ENCODE assay signal across 20 cellular contexts in genomic region chr11:16093889-16094653, GRCh38.
DNase-seq lines count a peak whose midpoint lies in the region; ATAC-seq and TF ChIP-seq lines count a peak whose summit lies in the region.
"Had no signal": no experiment of that assay in that cellular context is flagged by ENCODE, and none has a peak within 500 bp of the region (broad histone marks: within the 10 kb centered on the region; RNA-seq: fewer than 3 reads in every experiment).

No MANE protein-coding gene starts in this region.

- H3K9ac ChIP-seq in Karpas-422 (ENCODE audit: low read length) (no peak overlapping the region), liver (ENCODE audit: low read depth in 1 of 2, low read length in 2 of 2) (no peak overlapping the region)
- H3K9ac ChIP-seq: BLaER1, GM23248 had no signal

- H3K27ac Mint-ChIP-seq in Calu3 (ENCODE audit: unreplicated experiment) = peak overlapping the region; percentile 6
- H3K27ac Mint-ChIP-seq: CD14-positive monocyte; CD4-positive, alpha-beta memory T cell; IgD-negative memory B cell had no signal

- no peak overlapping the region for H3K4me2 ChIP-seq in Karpas-422 (ENCODE audit: low read depth, low read length, poor library complexity, severe bottlenecking)
- H3K4me2 ChIP-seq: BLaER1 had no signal

- H3K4me1 ChIP-seq in Karpas-422 (ENCODE audit: low read length) = no peaks in the 10 kb centered on the region
- peaks cover 18% of the 10 kb centered on the region for H3K4me1 ChIP-seq in body of pancreas
- peaks cover 0 to 26% (median 7%) of the 10 kb centered on the region in 4 donors for H3K4me1 ChIP-seq in liver (ENCODE audit: control insufficient read depth in 4 of 4, insufficient read depth in 4 of 4, low read length in 3 of 4)
- H3K4me1 ChIP-seq: BLaER1, HAP-1 had no signal

- H3K4me3 Mint-ChIP-seq in Calu3 (ENCODE audit: low read depth, unreplicated experiment) = no peak overlapping the region
- H3K4me3 Mint-ChIP-seq: CD14-positive monocyte; CD4-positive, alpha-beta memory T cell; IgD-negative memory B cell had no signal

- peaks cover 10% of the 10 kb centered on the region for H3K4me1 Mint-ChIP-seq in Calu3 (ENCODE audit: low read depth, unreplicated experiment)
- H3K4me1 Mint-ChIP-seq: CD14-positive monocyte; CD4-positive, alpha-beta memory T cell had no signal

- H2AFZ ChIP-seq in Karpas-422 (ENCODE audit: low read length) = no peak overlapping the region
- H2AFZ ChIP-seq: GM23248 had no signal

- no peaks in the 10 kb centered on the region for H3K27me3 Mint-ChIP-seq in Calu3 (ENCODE audit: unreplicated experiment)
- H3K27me3 Mint-ChIP-seq: CD4-positive, alpha-beta memory T cell; IgD-negative memory B cell had no signal

- ATAC-seq in body of pancreas (peak; percentile 15), HG03469 (IDR thresholded peaks at IDR 0.05; ENCODE audit: unreplicated experiment) (no peak), GM21423 (IDR thresholded peaks at IDR 0.05; ENCODE audit: unreplicated experiment) (no peak)
- ATAC-seq: GM12878 had no signal

- H3K27me3 ChIP-seq in Karpas-422 (ENCODE audit: low read length) (no peaks in the 10 kb centered on the region), body of pancreas (no peaks in the 10 kb centered on the region), liver (ENCODE audit: control insufficient read depth in 4 of 4, insufficient read depth in 4 of 4, low read length in 3 of 4) (no peaks in the 10 kb centered on the region)
- H3K27me3 ChIP-seq: BLaER1 had no signal

- no peaks in the 10 kb centered on the region for H3K36me3 ChIP-seq in Karpas-422 (ENCODE audit: insufficient read depth, low read length)
- no peaks in the 10 kb centered on the region for H3K36me3 ChIP-seq in body of pancreas (replicated peaks in 1 of 2; ENCODE audit: insufficient read depth in 1 of 2, low read depth in 2 of 2)
- no peaks in the 10 kb centered on the region for H3K36me3 ChIP-seq in liver (ENCODE audit: control insufficient read depth in 4 of 4, insufficient read depth in 3 of 4, low read depth in 1 of 4, low read length in 3 of 4)
- H3K36me3 ChIP-seq: BLaER1, HAP-1 had no signal

- 61 to 76% methylated on average over 3 of the region's 3 CpGs for WGBS in body of pancreas, 2 donors
- WGBS in liver = 30% methylated on average over 3 of the region's 3 CpGs

- CTCF ChIA-PET in Calu3 (lab: Charles Lee) = no interaction called here

- H3K9me3 Mint-ChIP-seq in Calu3 (ENCODE audit: low read depth, unreplicated experiment) = no peaks in the 10 kb centered on the region

- peak; percentile 49 to 67 for TF ChIP-seq RAD21 in liver (IDR thresholded peaks at IDR 0.05)

- TF ChIP-seq POLR2A in body of pancreas (IDR thresholded peaks at IDR 0.05) = no peak

- H3K36me3 Mint-ChIP-seq in Calu3 (ENCODE audit: insufficient read depth, unreplicated experiment) = no peaks in the 10 kb centered on the region
- H3K36me3 Mint-ChIP-seq: CD14-positive monocyte; CD4-positive, alpha-beta memory T cell; IgD-negative memory B cell had no signal

- no peak overlapping the region for H3K4me3 ChIP-seq in Karpas-422 (ENCODE audit: low read length)
- H3K4me3 ChIP-seq in body of pancreas = no peak overlapping the region
- no peak overlapping the region for H3K4me3 ChIP-seq in liver (ENCODE audit: low read depth in 1 of 3, low read length in 3 of 3)
- H3K4me3 ChIP-seq: BLaER1, GM12878, GM23248, HAP-1 had no signal

- H3K27ac ChIP-seq in Karpas-422 (ENCODE audit: low read length) = no peak overlapping the region
- H3K27ac ChIP-seq in body of pancreas = peak overlapping the region in 1 of 4 donors; percentile 26
- peak overlapping the region; percentile 63 to 70 for H3K27ac ChIP-seq in liver (ENCODE audit: low read depth in 1 of 2, low read length in 2 of 2)
- H3K27ac ChIP-seq: BLaER1, GM23248, HL-60 had no signal

- no peaks in the 10 kb centered on the region for H3K79me2 ChIP-seq in Karpas-422 (ENCODE audit: low read length)

- DNase-seq in Calu3 = no peak
- DNase-seq in Karpas-422 = peak; percentile 11
- DNase-seq in body of pancreas = no peak
- DNase-seq in NCI-H1694 (lab: John Stamatoyannopoulos, UW) = no peak
- DNase-seq in retina = no peak
- DNase-seq: 8988T; CD4-positive, alpha-beta memory T cell; COR-L47; DMS79 treated with DMSO at 0.1 percent for 48 hours; GM23248; KG1 had no signal

- H3K9me3 ChIP-seq in Karpas-422 (ENCODE audit: low read length) (no peaks in the 10 kb centered on the region), body of pancreas (no peaks in the 10 kb centered on the region), liver (ENCODE audit: control insufficient read depth in 4 of 4, low read length in 3 of 4) (no peaks in the 10 kb centered on the region)
- H3K9me3 ChIP-seq: BLaER1, HAP-1 had no signal

- no peaks in the 10 kb centered on the region for H3K9me2 ChIP-seq in Karpas-422 (replicated peaks; ENCODE audit: insufficient read depth, low read length)

- intact Hi-C loops in Calu3 (cut with micrococcal nuclease; ENCODE audit: unreplicated experiment) (no loop called here), body of pancreas (cut with DNase I) (no loop called here)

- no peaks in the 10 kb centered on the region for H4K20me1 ChIP-seq in Karpas-422 (ENCODE audit: insufficient read depth, low read depth, low read length)
- H4K20me1 ChIP-seq: BLaER1 had no signal

- no peak for TF ChIP-seq CTCF in Calu3 (IDR thresholded peaks at IDR 0.05; ENCODE audit: unreplicated experiment)
- TF ChIP-seq CTCF in body of pancreas (IDR thresholded peaks at IDR 0.05) = no peak
- TF ChIP-seq CTCF in liver (IDR thresholded peaks at IDR 0.05; ENCODE audit: low read depth, low read length, missing input control) = no peak

- BruUV-seq in Calu3 (replicated peaks; lab: Mats Ljungman, UMichigan) = no TSS peak

TF ChIP-seq in liver, 16 proteins besides CTCF, POLR2A, EP300 and RAD21:
- peak; percentile 95 for TF ChIP-seq HNF4G (IDR thresholded peaks at IDR 0.05)
- TF ChIP-seq RXRA (IDR thresholded peaks at IDR 0.05) = peak; percentile 82 to 89
- no peak for TF ChIP-seq TAF1 (conservative IDR thresholded peaks at IDR 0.05)
- TF ChIP-seq SP1 (IDR thresholded peaks at IDR 0.05) = peak; percentile 91
- peak; percentile 74 for TF ChIP-seq ZBTB33 (IDR thresholded peaks at IDR 0.05)
- peak; percentile 66 for TF ChIP-seq ATF3 (IDR thresholded peaks at IDR 0.05)
- TF ChIP-seq HNF4A (conservative IDR thresholded peaks at IDR 0.05) = peak; percentile 99
- peak; percentile 82 for TF ChIP-seq YY1 (IDR thresholded peaks at IDR 0.05)
- TF ChIP-seq EGR1 (IDR thresholded peaks at IDR 0.05; ENCODE audit: low read depth in 2 of 2) = peak in 1 of 2 donors; percentile 85
- TF ChIP-seq JUND (IDR thresholded peaks at IDR 0.05) = peak; percentile 72 to 85
- TF ChIP-seq FOXA1 (IDR thresholded peaks at IDR 0.05) = peak; percentile 79
- peak; percentile 78 for TF ChIP-seq REST (IDR thresholded peaks at IDR 0.05)
- TF ChIP-seq MAX (IDR thresholded peaks at IDR 0.05) = peak; percentile 81
- TF ChIP-seq NR2F2 (IDR thresholded peaks at IDR 0.05) = no peak
- peak in 1 of 2 donors; percentile 35 for TF ChIP-seq GABPA (IDR thresholded peaks at IDR 0.05 in 1 of 2, conservative IDR thresholded peaks at IDR 0.05 in 1 of 2)
- peak; percentile 85 for TF ChIP-seq FOXA2 (IDR thresholded peaks at IDR 0.05)
